Comparison of ENCODE assay signal across 19 cellular contexts in the genomic region with DNA sequence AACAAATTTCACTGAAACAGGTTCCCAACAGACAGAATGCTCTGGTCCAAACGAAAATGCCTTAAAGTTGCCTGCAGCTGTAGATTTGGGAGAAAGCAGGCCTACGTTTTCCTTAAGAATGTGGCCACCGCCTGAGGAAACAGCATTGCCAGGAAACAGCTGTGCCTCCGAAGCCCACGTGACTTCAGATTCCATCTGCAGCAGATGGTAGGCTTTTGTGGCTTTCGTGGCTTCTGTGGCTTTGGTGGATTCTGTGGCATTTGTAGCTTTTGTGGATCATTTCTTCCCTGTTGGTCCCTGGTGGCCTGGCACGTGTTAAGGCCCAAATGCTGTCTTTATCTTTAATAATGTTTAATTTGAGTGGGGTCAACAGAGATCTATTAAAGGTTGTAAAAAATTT.
DNase-seq lines count a peak whose midpoint lies in the region; ATAC-seq and TF ChIP-seq lines count a peak whose summit lies in the region.
"Had no signal": no experiment of that assay in that cellular context is flagged by ENCODE, and none has a peak within 500 bp of the region (broad histone marks: within the 10 kb centered on the region; RNA-seq: fewer than 3 reads in every experiment).

No MANE protein-coding gene starts in this region.

- peaks cover 4% of the 10 kb centered on the region for H3K27me3 Mint-ChIP-seq in nephron (ENCODE audit: low read depth)
- no peaks in the 10 kb centered on the region for H3K27me3 Mint-ChIP-seq in activated CD4-positive, alpha-beta T cell treated with anti-CD3 and anti-CD28 coated beads, Interleukin-2, amount 10 ng/mL, durations not matched to agents 24 days and 14 days
- H3K27me3 Mint-ChIP-seq: activated naive CD4-positive, alpha-beta T cell treated with anti-CD3 and anti-CD28 coated beads, Interleukin-2, amount 50 U/mL, for 24 hours had no signal

- no peak overlapping the region for H3K4me2 ChIP-seq in DND-41 (ENCODE audit: insufficient read depth, low read length)

- no peak for TF ChIP-seq POLR2A in vagina (IDR thresholded peaks at IDR 0.05)

- H3K27ac Mint-ChIP-seq in nephron = peak overlapping the region; percentile 56 to 78 (median 65)
- H3K27ac Mint-ChIP-seq in activated CD4-positive, alpha-beta T cell treated with anti-CD3 and anti-CD28 coated beads, Interleukin-2, amount 10 ng/mL, durations not matched to agents 24 days and 14 days = no peak overlapping the region
- H3K27ac Mint-ChIP-seq: activated B cell treated with CpG ODN at 0.5 μM for 24 hours; activated naive CD4-positive, alpha-beta T cell treated with anti-CD3 and anti-CD28 coated beads, Interleukin-2, amount 50 U/mL, for 24 hours; activated T-cell treated with anti-CD3 and anti-CD28 coated beads, Interleukin-2, amount 50 U/mL, for 72 hours; stimulated activated naive B cell treated with anti-CD40 and anti-IgM and Interleukin-4, amounts not matched to agents 10 μg/mL and 1 μg/mL and 100 μg/mL, for 72 hours had no signal

- H3K4me3 ChIP-seq in DND-41 (ENCODE audit: low read depth in 1 of 2, low read length in 2 of 2) = no peak overlapping the region
- no peak overlapping the region for H3K4me3 ChIP-seq in SJCRH30
- no peak overlapping the region for H3K4me3 ChIP-seq in effector memory CD4-positive, alpha-beta T cell (ENCODE audit: insufficient read depth, low read depth, low read length, poor library complexity, severe bottlenecking)
- H3K4me3 ChIP-seq in vagina = no peak overlapping the region
- H3K4me3 ChIP-seq: lower lobe of right lung, transverse colon had no signal

- ATAC-seq in DND-41 (ENCODE audit: insufficient read depth, low read depth) (no peak), HG02970 (IDR thresholded peaks at IDR 0.05; ENCODE audit: low FRiP score, unreplicated experiment) (no peak)
- ATAC-seq: activated T-cell treated with anti-CD3 and anti-CD28 coated beads, Interleukin-2, amount 50 U/mL, for 72 hours; PC-3; stimulated activated naive B cell treated with anti-CD40 and anti-IgM and Interleukin-4, amounts not matched to agents 10 μg/mL and 1 μg/mL and 100 μg/mL, for 72 hours had no signal

- H3K79me2 ChIP-seq in DND-41 (ENCODE audit: insufficient read depth, low read length) = no peaks in the 10 kb centered on the region

- H3K36me3 ChIP-seq in DND-41 (ENCODE audit: insufficient read depth, low read length) (no peaks in the 10 kb centered on the region), SJCRH30 (no peaks in the 10 kb centered on the region), vagina (no peaks in the 10 kb centered on the region)
- H3K36me3 ChIP-seq in effector memory CD4-positive, alpha-beta T cell (ENCODE audit: control insufficient read depth, insufficient read depth, low read length) = no peaks in the 10 kb centered on the region
- H3K36me3 ChIP-seq: lower lobe of right lung, transverse colon had no signal

- no peaks in the 10 kb centered on the region; the same call in 1 of the 2 replicates for H4K20me1 ChIP-seq in DND-41 (ENCODE audit: insufficient read depth, low read length)

- H3K27ac ChIP-seq in DND-41 (ENCODE audit: low read length) (no peak overlapping the region), SJCRH30 (no peak overlapping the region), vagina (no peak overlapping the region)
- H3K27ac ChIP-seq in effector memory CD4-positive, alpha-beta T cell (ENCODE audit: insufficient read depth, low read length, poor library complexity, severe bottlenecking) = no peak overlapping the region
- H3K27ac ChIP-seq: epithelial cell of prostate, lower lobe of right lung, transverse colon had no signal

- H3K36me3 Mint-ChIP-seq in nephron (ENCODE audit: low read depth) = no peaks in the 10 kb centered on the region
- no peaks in the 10 kb centered on the region for H3K36me3 Mint-ChIP-seq in activated CD4-positive, alpha-beta T cell treated with anti-CD3 and anti-CD28 coated beads, Interleukin-2, amount 10 ng/mL, durations not matched to agents 24 days and 14 days (ENCODE audit: low read depth)
- H3K36me3 Mint-ChIP-seq: activated naive CD4-positive, alpha-beta T cell treated with anti-CD3 and anti-CD28 coated beads, Interleukin-2, amount 50 U/mL, for 24 hours; stimulated activated naive B cell treated with anti-CD40 and anti-IgM and Interleukin-4, amounts not matched to agents 10 μg/mL and 1 μg/mL and 100 μg/mL, for 72 hours had no signal

- no peaks in the 10 kb centered on the region for H3K9me3 ChIP-seq in DND-41 (ENCODE audit: insufficient read depth, low read length, severe bottlenecking)
- H3K9me3 ChIP-seq in SJCRH30 (replicated peaks) = no peaks in the 10 kb centered on the region; the same call in 1 of the 2 replicates
- H3K9me3 ChIP-seq in effector memory CD4-positive, alpha-beta T cell (ENCODE audit: control insufficient read depth, low read length) = no peaks in the 10 kb centered on the region
- no peaks in the 10 kb centered on the region for H3K9me3 ChIP-seq in vagina
- H3K9me3 ChIP-seq: lower lobe of right lung, transverse colon had no signal

- H2AFZ ChIP-seq in DND-41 (ENCODE audit: low read depth, low read length) = no peak overlapping the region

- no peak for TF ChIP-seq CTCF in DND-41 (IDR thresholded peaks at IDR 0.05; ENCODE audit: borderline replicate concordance, extremely low read depth, low read length, poor library complexity, severe bottlenecking)
- no peak for TF ChIP-seq CTCF in nephron (IDR thresholded peaks at IDR 0.05; ENCODE audit: unreplicated experiment in 3 of 3)
- TF ChIP-seq CTCF in vagina (IDR thresholded peaks at IDR 0.05) = no peak

- H3K9ac ChIP-seq in DND-41 (ENCODE audit: low read depth, low read length) = no peak overlapping the region

- DNase-seq in DND-41 (peak; percentile 33), SJCRH30 (peak; percentile 65 to 66), dermis blood vessel endothelial cell (peak; percentile 78), vagina (ENCODE audit: extremely low spot score in 2 of 2) (no peak)
- no peak for DNase-seq in activated CD4-positive, alpha-beta T cell treated with anti-CD3 and anti-CD28 coated beads, Interleukin-2, amount 10 ng/mL, durations not matched to agents 24 days and 14 days
- no peak for DNase-seq in effector memory CD4-positive, alpha-beta T cell
- DNase-seq: activated B cell treated with CpG ODN at 0.5 μM for 24 hours; activated CD8-positive, alpha-beta memory T cell treated with anti-CD3 and anti-CD28 coated beads for 24 hours; activated T-cell treated with anti-CD3 and anti-CD28 coated beads, Interleukin-2, amount 50 U/mL, for 72 hours; GF-D8; lower lobe of right lung; NCI-H1694; PC-3; stimulated activated naive B cell treated with anti-CD40 and anti-IgM and Interleukin-4, amounts not matched to agents 10 μg/mL and 1 μg/mL and 100 μg/mL, for 72 hours; transverse colon had no signal

- intact Hi-C loops in activated CD4-positive, alpha-beta T cell treated with anti-CD3 and anti-CD28 coated beads, Interleukin-2, amount 10 ng/mL, durations not matched to agents 24 days and 14 days (cut with micrococcal nuclease) = no loop called here
- intact Hi-C loops in vagina (cut with DNase I) = no loop called here

- H3K9me3 Mint-ChIP-seq in nephron = no peaks in the 10 kb centered on the region
- no peaks in the 10 kb centered on the region for H3K9me3 Mint-ChIP-seq in activated CD4-positive, alpha-beta T cell treated with anti-CD3 and anti-CD28 coated beads, Interleukin-2, amount 10 ng/mL, durations not matched to agents 24 days and 14 days
- H3K9me3 Mint-ChIP-seq: activated B cell treated with CpG ODN at 0.5 μM for 24 hours; activated naive CD4-positive, alpha-beta T cell treated with anti-CD3 and anti-CD28 coated beads, Interleukin-2, amount 50 U/mL, for 24 hours; activated T-cell treated with anti-CD3 and anti-CD28 coated beads, Interleukin-2, amount 50 U/mL, for 72 hours; stimulated activated naive B cell treated with anti-CD40 and anti-IgM and Interleukin-4, amounts not matched to agents 10 μg/mL and 1 μg/mL and 100 μg/mL, for 72 hours had no signal

- H3K4me1 ChIP-seq in DND-41 (ENCODE audit: insufficient read depth, low read length) = no peaks in the 10 kb centered on the region
- peaks cover 24% of the 10 kb centered on the region for H3K4me1 ChIP-seq in SJCRH30
- no peaks in the 10 kb centered on the region for H3K4me1 ChIP-seq in effector memory CD4-positive, alpha-beta T cell (ENCODE audit: control insufficient read depth, insufficient read depth, low read length, poor library complexity, severe bottlenecking)
- H3K4me1 ChIP-seq in vagina = peaks cover 32% of the 10 kb centered on the region

- H3K4me3 Mint-ChIP-seq in nephron = no peak overlapping the region
- no peak overlapping the region for H3K4me3 Mint-ChIP-seq in activated CD4-positive, alpha-beta T cell treated with anti-CD3 and anti-CD28 coated beads, Interleukin-2, amount 10 ng/mL, durations not matched to agents 24 days and 14 days
- H3K4me3 Mint-ChIP-seq: activated B cell treated with CpG ODN at 0.5 μM for 24 hours; activated naive CD4-positive, alpha-beta T cell treated with anti-CD3 and anti-CD28 coated beads, Interleukin-2, amount 50 U/mL, for 24 hours; activated T-cell treated with anti-CD3 and anti-CD28 coated beads, Interleukin-2, amount 50 U/mL, for 72 hours; stimulated activated naive B cell treated with anti-CD40 and anti-IgM and Interleukin-4, amounts not matched to agents 10 μg/mL and 1 μg/mL and 100 μg/mL, for 72 hours had no signal

- H3K4me1 Mint-ChIP-seq in nephron = peaks cover 46% of the 10 kb centered on the region
- no peaks in the 10 kb centered on the region for H3K4me1 Mint-ChIP-seq in activated CD4-positive, alpha-beta T cell treated with anti-CD3 and anti-CD28 coated beads, Interleukin-2, amount 10 ng/mL, durations not matched to agents 24 days and 14 days
- H3K4me1 Mint-ChIP-seq: activated B cell treated with CpG ODN at 0.5 μM for 24 hours; activated naive CD4-positive, alpha-beta T cell treated with anti-CD3 and anti-CD28 coated beads, Interleukin-2, amount 50 U/mL, for 24 hours; stimulated activated naive B cell treated with anti-CD40 and anti-IgM and Interleukin-4, amounts not matched to agents 10 μg/mL and 1 μg/mL and 100 μg/mL, for 72 hours had no signal

- H3K27me3 ChIP-seq in DND-41 (ENCODE audit: insufficient read depth, low read length, poor library complexity) (no peaks in the 10 kb centered on the region), SJCRH30 (no peaks in the 10 kb centered on the region), vagina (no peaks in the 10 kb centered on the region)
- no peaks in the 10 kb centered on the region for H3K27me3 ChIP-seq in effector memory CD4-positive, alpha-beta T cell (replicated peaks; ENCODE audit: control insufficient read depth, insufficient read depth, low read length, poor library complexity, severe bottlenecking)
- H3K27me3 ChIP-seq: transverse colon had no signal

Comparison
In these comparisons a context has a peak if more than half of its experiments do, and no peak if none do; other contexts are left out.
1. DNase-seq: peak in DND-41 (single experiment), SJCRH30 (2 of 2) and dermis blood vessel endothelial cell (single experiment); none in activated CD4-positive, alpha-beta T cell treated with anti-CD3 and anti-CD28 coated beads, Interleukin-2, amount 10 ng/mL, durations not matched to agents 24 days and 14 days (single experiment), effector memory CD4-positive, alpha-beta T cell (0 of 3) and vagina (0 of 2).